ENCODE assay signal across 9 cellular contexts in the genomic region with DNA sequence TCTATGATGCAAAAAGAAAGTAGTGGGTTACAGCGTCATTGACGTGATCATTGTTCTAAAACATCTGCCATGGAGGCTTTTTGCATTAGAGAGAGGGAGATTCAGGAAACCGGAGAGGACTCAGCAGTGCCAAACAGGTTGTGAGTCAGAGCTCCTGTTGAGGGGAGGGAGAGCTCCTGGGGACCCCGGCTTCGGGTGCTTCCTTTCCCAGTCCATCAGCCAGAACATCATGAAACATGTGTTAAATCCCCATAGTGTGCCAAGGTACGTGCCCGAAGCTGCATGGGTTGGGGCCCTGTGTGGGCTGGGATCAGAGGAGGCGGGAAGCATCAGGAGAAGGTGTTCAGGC. TPM values are rescaled to one million over a fixed set of nuclear protein-coding genes. Genes with fewer than 3 reads are reported as not detected.
DNase-seq lines count a peak whose midpoint lies in the region; ATAC-seq and TF ChIP-seq lines count a peak whose summit lies in the region.
"Had no signal": no experiment of that assay in that cellular context is flagged by ENCODE, and none has a peak within 500 bp of the region (broad histone marks: within the 10 kb centered on the region; RNA-seq: fewer than 3 reads in every experiment).

No MANE protein-coding gene starts in this region.

- H3K4me1 ChIP-seq in OCI-LY7 (ENCODE audit: insufficient read depth, low read length, poor library complexity, severe bottlenecking) (peaks cover 55% of the 10 kb centered on the region), esophagus muscularis mucosa (peaks cover 28 to 51% (median 50%) of the 10 kb centered on the region in 4 donors), gastrocnemius medialis (peaks cover 19 to 28% of the 10 kb centered on the region in 2 donors)

- 53% methylated on average over 6 of the region's 8 CpGs for WGBS in esophagus muscularis mucosa

- peak overlapping the region; percentile 76 for H3K4me2 ChIP-seq in OCI-LY7 (ENCODE audit: low read length)

- H3K27ac ChIP-seq in OCI-LY7 (ENCODE audit: low read depth, low read length, poor library complexity, severe bottlenecking) (no peak overlapping the region), esophagus muscularis mucosa (replicated peaks in 1 of 4) (peak overlapping the region in 2 of 4 donors; percentile 44 to 52), gastrocnemius medialis (peak overlapping the region; percentile 68 to 79 (median 76))
- H3K27ac ChIP-seq: epithelial cell of prostate had no signal

- H3K27me3 ChIP-seq in H7 (ENCODE audit: control insufficient read depth, insufficient read depth, low read length) = peaks cover 11% of the 10 kb centered on the region
- no peaks in the 10 kb centered on the region for H3K27me3 ChIP-seq in esophagus muscularis mucosa
- H3K27me3 ChIP-seq in gastrocnemius medialis = no peaks in the 10 kb centered on the region

- H2AFZ ChIP-seq in OCI-LY7 (ENCODE audit: low read length) = peak overlapping the region; percentile 90

- H3K9me2 ChIP-seq in OCI-LY7 (ENCODE audit: insufficient read depth, low read length) = no peaks in the 10 kb centered on the region

- no TSS peak for BruUV-seq in OCI-LY7 (replicated peaks; lab: Mats Ljungman, UMichigan)

- H3K4me3 ChIP-seq in H7 (ENCODE audit: insufficient read depth, low read depth, low read length) (no peak overlapping the region), OCI-LY7 (ENCODE audit: low read depth, low read length, poor library complexity, severe bottlenecking) (peak overlapping the region; percentile 64), esophagus muscularis mucosa (peak overlapping the region; percentile 71 to 88 (median 76)), gastrocnemius medialis (peak overlapping the region; percentile 62 to 75 (median 70))

- H3K79me2 ChIP-seq in OCI-LY7 (ENCODE audit: insufficient read depth, low read depth, low read length) = peaks cover 6% of the 10 kb centered on the region; the same call in 1 of the 2 replicates

- DNase-seq in H7 = peak; percentile 38
- DNase-seq in OCI-LY7 (ENCODE audit: low spot score) = no peak
- peak; percentile 83 for DNase-seq in esophagus muscularis mucosa (ENCODE audit: extremely low spot score)
- DNase-seq in gastrocnemius medialis = no peak
- no peak for DNase-seq in activated CD8-positive, alpha-beta memory T cell treated with anti-CD3 and anti-CD28 coated beads, Interleukin-2, amount 50 U/mL, for 48 hours
- no peak for DNase-seq in posterior vena cava (ENCODE audit: low spot score)

- no peak for TF ChIP-seq EP300 in esophagus muscularis mucosa (IDR thresholded peaks at IDR 0.05)

- TF ChIP-seq POLR2A in esophagus muscularis mucosa (IDR thresholded peaks at IDR 0.05; ENCODE audit: low read depth) (no peak), gastrocnemius medialis (IDR thresholded peaks at IDR 0.05) (no peak)

- no peaks in the 10 kb centered on the region for H3K36me3 ChIP-seq in H7 (replicated peaks; ENCODE audit: control insufficient read depth, insufficient read depth, low read length)
- H3K36me3 ChIP-seq in OCI-LY7 (ENCODE audit: insufficient read depth, low read length) = no peaks in the 10 kb centered on the region
- no peaks in the 10 kb centered on the region for H3K36me3 ChIP-seq in esophagus muscularis mucosa
- no peaks in the 10 kb centered on the region for H3K36me3 ChIP-seq in gastrocnemius medialis

- POLR2A ChIA-PET in OCI-LY7 (lab: Charles Lee) = interaction anchor here (0.6 to 17.9 kb wide), 5 partner anchors 11 to 357 kb away, joined by 3 to 414 read pairs (median 4); no protein-coding TSS in a partner anchor

- H3K9me3 ChIP-seq in OCI-LY7 (ENCODE audit: low read length) = no peaks in the 10 kb centered on the region
- no peaks in the 10 kb centered on the region for H3K9me3 ChIP-seq in esophagus muscularis mucosa
- H3K9me3 ChIP-seq in gastrocnemius medialis = no peaks in the 10 kb centered on the region

- intact Hi-C loops in OCI-LY7 (cut with micrococcal nuclease; ENCODE audit: unreplicated experiment) (no loop called here), esophagus muscularis mucosa (cut with DNase I) (no loop called here), gastrocnemius medialis (cut with DNase I; ENCODE audit: low total_unique reads) (no loop called here), posterior vena cava (cut with DNase I) (no loop called here)

- ATAC-seq in gastrocnemius medialis (peak; percentile 15 to 20), GM18520 (IDR thresholded peaks at IDR 0.05; ENCODE audit: unreplicated experiment) (no peak), HG03139 (IDR thresholded peaks at IDR 0.05; ENCODE audit: unreplicated experiment) (no peak)

- TF ChIP-seq CTCF in OCI-LY7 (conservative IDR thresholded peaks at IDR 0.05; ENCODE audit: low read length) (no peak), esophagus muscularis mucosa (IDR thresholded peaks at IDR 0.05) (no peak), gastrocnemius medialis (IDR thresholded peaks at IDR 0.05 in 4 of 5, conservative IDR thresholded peaks at IDR 0.05 in 1 of 5) (no peak)

- in situ Hi-C loops in gastrocnemius medialis (cut with MboI; ENCODE audit: low sequenced_read_pairs in 4 of 4) = no loop called here

- H4K20me1 ChIP-seq in OCI-LY7 (ENCODE audit: insufficient read depth, low read length) = no peaks in the 10 kb centered on the region

- CTCF ChIA-PET in OCI-LY7 (lab: Charles Lee; ENCODE audit: unreplicated experiment) = interaction anchor here (2.8 kb wide), 1 partner anchor 11 kb away, joined by 7 read pairs; no protein-coding TSS in a partner anchor

RNA-seq across cellular contexts. Expression of a gene that starts 0.8 kb away (rescaled TPM):
- total RNA-seq in H7 (2014; rRNA removed; shearing (Covaris generic)) = 1.5 and 1.7 TPM in 2 replicates
- 2.6 and 5.0 TPM in 2 replicates for total RNA-seq in OCI-LY7 (2014; rRNA removed; shearing (Covaris generic))
- total RNA-seq in OCI-LY7 (2022) (11.7 and 13.4 TPM in 2 replicates), esophagus muscularis mucosa (10 to 100 TPM; 10.3 to 13.3 (median 11.2) TPM), gastrocnemius medialis (1 to 10 TPM; 3.3 to 8.0 (median 4.5) TPM), posterior vena cava (10 to 100 TPM; 22.3 to 23.5 TPM)

Comparison
In these comparisons a context has a peak if more than half of its experiments do, and no peak if none do; other contexts are left out.
1. DNase-seq: peak in H7 (single experiment) and esophagus muscularis mucosa (single experiment); none in OCI-LY7 (single experiment), gastrocnemius medialis (0 of 2), activated CD8-positive, alpha-beta memory T cell treated with anti-CD3 and anti-CD28 coated beads, Interleukin-2, amount 50 U/mL, for 48 hours (single experiment) and posterior vena cava (single experiment).
2. ATAC-seq: peak in gastrocnemius medialis (2 of 2); none in GM18520 (single experiment) and HG03139 (single experiment).